1 cellular context compared by ENCODE assay signal in genomic region chr7:24825931-24826661, GRCh38.
TF ChIP-seq lines count a peak whose summit lies in the region.

No MANE protein-coding gene starts in this region.

TF ChIP-seq in HepG2, 621 proteins besides CTCF, POLR2A, EP300 and RAD21 (continued from another document and continues in another):
- TF ChIP-seq GRHL1 (CRISPR knock-in tag; conservative IDR thresholded peaks at IDR 0.05) = no peak
- no peak for TF ChIP-seq CHCHD3 (CRISPR knock-in tag; IDR thresholded peaks at IDR 0.05)
- TF ChIP-seq AFF4 (CRISPR knock-in tag; IDR thresholded peaks at IDR 0.05) = no peak
- TF ChIP-seq ZFP1 (CRISPR knock-in tag; IDR thresholded peaks at IDR 0.05) = peak; percentile 75; the same call in 1 of the 2 replicates
- TF ChIP-seq MBD4 (IDR thresholded peaks at IDR 0.05; ENCODE audit: borderline replicate concordance, low read length) = no peak
- no peak for TF ChIP-seq ZFP36 (IDR thresholded peaks at IDR 0.05; ENCODE audit: borderline replicate concordance, low read depth, low read length, partially characterized antibody)
- TF ChIP-seq SRY (CRISPR knock-in tag; IDR thresholded peaks at IDR 0.05) = no peak
- no peak for TF ChIP-seq PBX3 (CRISPR knock-in tag; IDR thresholded peaks at IDR 0.05; ENCODE audit: borderline replicate concordance)
- TF ChIP-seq E2F1 (CRISPR knock-in tag; IDR thresholded peaks at IDR 0.05) = no peak
- TF ChIP-seq MIXL1 (CRISPR knock-in tag; IDR thresholded peaks at IDR 0.05) = no peak
- peak; percentile 32; the same call in 1 of the 2 replicates for TF ChIP-seq ZNF792 (CRISPR knock-in tag; IDR thresholded peaks at IDR 0.05)
- TF ChIP-seq ZNF414 (CRISPR knock-in tag; IDR thresholded peaks at IDR 0.05) = no peak
- TF ChIP-seq NCOA1 (CRISPR knock-in tag; IDR thresholded peaks at IDR 0.05) = no peak
- no peak for TF ChIP-seq ZNF883 (CRISPR knock-in tag; IDR thresholded peaks at IDR 0.05; ENCODE audit: not compliant biosample characterization)
- TF ChIP-seq RFX3 (CRISPR knock-in tag; IDR thresholded peaks at IDR 0.05) = no peak
- no peak for TF ChIP-seq ZFP62 (CRISPR knock-in tag; IDR thresholded peaks at IDR 0.05)
- no peak for TF ChIP-seq MAFG (CRISPR knock-in tag; IDR thresholded peaks at IDR 0.05)
- peak; percentile 81 for TF ChIP-seq POGZ (CRISPR knock-in tag; IDR thresholded peaks at IDR 0.05)
- TF ChIP-seq PITX1 (CRISPR knock-in tag; IDR thresholded peaks at IDR 0.05) = no peak
- no peak for TF ChIP-seq MYNN (CRISPR knock-in tag; IDR thresholded peaks at IDR 0.05; ENCODE audit: low read depth)
- TF ChIP-seq ZNF451 (CRISPR knock-in tag; IDR thresholded peaks at IDR 0.05) = no peak
- no peak for TF ChIP-seq PLSCR1 (CRISPR knock-in tag; IDR thresholded peaks at IDR 0.05; ENCODE audit: borderline replicate concordance)
- no peak for TF ChIP-seq RBM39 (IDR thresholded peaks at IDR 0.05; ENCODE audit: low read depth, low read length, poor library complexity, severe bottlenecking)
- TF ChIP-seq TRAFD1 (CRISPR knock-in tag; IDR thresholded peaks at IDR 0.05; ENCODE audit: borderline replicate concordance) = no peak
- no peak for TF ChIP-seq ZNF274 (CRISPR knock-in tag; IDR thresholded peaks at IDR 0.05)
- TF ChIP-seq NFE2 (CRISPR knock-in tag; IDR thresholded peaks at IDR 0.05) = no peak
- no peak for TF ChIP-seq ZNF768 (CRISPR knock-in tag; IDR thresholded peaks at IDR 0.05)
- TF ChIP-seq STAT6 (CRISPR knock-in tag; IDR thresholded peaks at IDR 0.05; ENCODE audit: borderline replicate concordance) = no peak
- TF ChIP-seq ZFP36L1 (CRISPR knock-in tag; IDR thresholded peaks at IDR 0.05) = no peak
- TF ChIP-seq ZNF282 (IDR thresholded peaks at IDR 0.05; ENCODE audit: partially characterized antibody) = no peak
- no peak for TF ChIP-seq ARNT2 (CRISPR knock-in tag; IDR thresholded peaks at IDR 0.05; ENCODE audit: low read depth)
- no peak for TF ChIP-seq ZNF101 (CRISPR knock-in tag; IDR thresholded peaks at IDR 0.05; ENCODE audit: borderline replicate concordance, low read depth)
- TF ChIP-seq ZFP91 (CRISPR knock-in tag; IDR thresholded peaks at IDR 0.05; ENCODE audit: borderline replicate concordance) = no peak
- no peak for TF ChIP-seq HIVEP1 (CRISPR knock-in tag; IDR thresholded peaks at IDR 0.05)
- TF ChIP-seq PLRG1 (conservative IDR thresholded peaks at IDR 0.05) = no peak
- no peak for TF ChIP-seq SYNCRIP (IDR thresholded peaks at IDR 0.05; ENCODE audit: insufficient read depth, low read depth, low read length)
- no peak for TF ChIP-seq NFE2L2 (IDR thresholded peaks at IDR 0.05; ENCODE audit: low read length)
- TF ChIP-seq ZNF550 (CRISPR knock-in tag; IDR thresholded peaks at IDR 0.05; ENCODE audit: borderline replicate concordance) = no peak
- no peak for TF ChIP-seq ZBTB44 (CRISPR knock-in tag; IDR thresholded peaks at IDR 0.05)
- TF ChIP-seq ZNF639 (CRISPR knock-in tag; conservative IDR thresholded peaks at IDR 0.05) = no peak
- TF ChIP-seq ZNF547 (CRISPR knock-in tag; IDR thresholded peaks at IDR 0.05) = 0 out of 2 replicates have a peak, but pooled peaks have one; percentile 34
- TF ChIP-seq JDP2 (CRISPR knock-in tag; IDR thresholded peaks at IDR 0.05; ENCODE audit: borderline replicate concordance) = no peak
- TF ChIP-seq MBNL3 (CRISPR knock-in tag; conservative IDR thresholded peaks at IDR 0.05) = no peak
- no peak for TF ChIP-seq SRF (IDR thresholded peaks at IDR 0.05; ENCODE audit: low read depth, low read length)
- no peak for TF ChIP-seq CCAR2 (optimal IDR thresholded peaks at IDR 0.05; ENCODE audit: low read depth, low read length)
- TF ChIP-seq ZNF740 (CRISPR knock-in tag; IDR thresholded peaks at IDR 0.05) = no peak
- TF ChIP-seq ZFP36L2 (CRISPR knock-in tag; IDR thresholded peaks at IDR 0.05) = no peak
